Comparison of ENCODE assay signal across 9 cellular contexts in genomic region chr11:86869966-86870570, GRCh38.
A peak's percentile ranks its signal among the peaks of the same experiment; 100 is the strongest.
DNase-seq lines count a peak whose midpoint lies in the region; ATAC-seq, FAIRE-seq and TF ChIP-seq lines count a peak whose summit lies in the region.
"Had no signal": no experiment of that assay in that cellular context is flagged by ENCODE, and none has a peak within 500 bp of the region (broad histone marks: within the 10 kb centered on the region; RNA-seq: fewer than 3 reads in every experiment).

No MANE protein-coding gene starts in this region.

- H3K4me3 Mint-ChIP-seq in activated CD8-positive, alpha-beta T cell treated with anti-CD3 and anti-CD28 coated beads, Interleukin-2, amount 10 ng/mL, durations not matched to agents 7 days and 5 days: no peak overlapping the region
- no peak overlapping the region for H3K4me3 Mint-ChIP-seq in natural killer cell
- H3K4me3 Mint-ChIP-seq: stimulated activated naive CD8-positive, alpha-beta T cell treated with anti-CD3 and anti-CD28 coated beads, Interleukin-15, Interleukin-2, amounts not matched to agents 100 ng/mL and 50 ng/mL, for 24 hours had no signal

- ATAC-seq in HG02973 (IDR thresholded peaks at IDR 0.05; ENCODE audit: unreplicated experiment) (peak; percentile 87), natural killer cell (peak; percentile 68 to 84 (median 72))
- ATAC-seq in activated CD8-positive, alpha-beta T cell treated with anti-CD3 and anti-CD28 coated beads, Interleukin-2, amount 10 ng/mL, durations not matched to agents 7 days and 5 days: peak; percentile 69

- H3K27me3 Mint-ChIP-seq in activated CD8-positive, alpha-beta T cell treated with anti-CD3 and anti-CD28 coated beads, Interleukin-2, amount 10 ng/mL, durations not matched to agents 7 days and 5 days (ENCODE audit: low read depth): peaks cover 6% of the 10 kb centered on the region
- H3K27me3 Mint-ChIP-seq in natural killer cell (ENCODE audit: low read depth in 2 of 2): no peaks in the 10 kb centered on the region

- no peak overlapping the region for H3K4me3 ChIP-seq in A673 (ENCODE audit: low read depth, low read length, poor library complexity, severe bottlenecking)
- no peak overlapping the region for H3K4me3 ChIP-seq in esophagus squamous epithelium
- no peak overlapping the region for H3K4me3 ChIP-seq in suprapubic skin

- TF ChIP-seq CTCF in A673 (conservative IDR thresholded peaks at IDR 0.05; ENCODE audit: low read depth, low read length): peak; percentile 95
- TF ChIP-seq CTCF in esophagus squamous epithelium (IDR thresholded peaks at IDR 0.05): peak; percentile 33 to 77 (median 62)
- TF ChIP-seq CTCF in natural killer cell (IDR thresholded peaks at IDR 0.05): peak; percentile 75
- TF ChIP-seq CTCF in suprapubic skin (IDR thresholded peaks at IDR 0.05): peak; percentile 56 to 75

- H3K9me3 Mint-ChIP-seq in activated CD8-positive, alpha-beta T cell treated with anti-CD3 and anti-CD28 coated beads, Interleukin-2, amount 10 ng/mL, durations not matched to agents 7 days and 5 days (ENCODE audit: insufficient read depth): no peaks in the 10 kb centered on the region
- no peaks in the 10 kb centered on the region for H3K9me3 Mint-ChIP-seq in natural killer cell
- H3K9me3 Mint-ChIP-seq: stimulated activated naive CD8-positive, alpha-beta T cell treated with anti-CD3 and anti-CD28 coated beads, Interleukin-15, Interleukin-2, amounts not matched to agents 100 ng/mL and 50 ng/mL, for 24 hours had no signal

- H3K4me1 ChIP-seq in A673 (ENCODE audit: insufficient read depth, low read length, poor library complexity, severe bottlenecking) (peaks cover 23% of the 10 kb centered on the region), esophagus squamous epithelium (no peaks in the 10 kb centered on the region), suprapubic skin (no peaks in the 10 kb centered on the region)

- TF ChIP-seq EP300 in suprapubic skin (IDR thresholded peaks at IDR 0.05): no peak

- H3K9me3 ChIP-seq in A673 (ENCODE audit: low read depth, low read length, poor library complexity, severe bottlenecking): no peaks in the 10 kb centered on the region
- no peaks in the 10 kb centered on the region for H3K9me3 ChIP-seq in esophagus squamous epithelium
- H3K9me3 ChIP-seq in suprapubic skin: no peaks in the 10 kb centered on the region

- CTCF ChIA-PET in A673 (lab: Charles Lee): interaction anchor here (0.5 to 2.3 kb wide), 9 partner anchors 47 to 551 kb away, joined by 3 to 11 read pairs (median 3); no protein-coding TSS in a partner anchor
- CTCF ChIA-PET in activated CD8-positive, alpha-beta T cell treated with anti-CD3 and anti-CD28 coated beads, Interleukin-2, amount 10 ng/mL, durations not matched to agents 7 days and 5 days (lab: Charles Lee): interaction anchor here (0.7 to 1.6 kb wide), 9 partner anchors 32 to 554 kb away, joined by 3 to 7 read pairs (median 3); no protein-coding TSS in a partner anchor

- H3K36me3 Mint-ChIP-seq in activated CD8-positive, alpha-beta T cell treated with anti-CD3 and anti-CD28 coated beads, Interleukin-2, amount 10 ng/mL, durations not matched to agents 7 days and 5 days (ENCODE audit: low read depth): no peaks in the 10 kb centered on the region
- no peaks in the 10 kb centered on the region for H3K36me3 Mint-ChIP-seq in natural killer cell

- H3K36me3 ChIP-seq in A673 (ENCODE audit: insufficient read depth, low read length, poor library complexity, severe bottlenecking) (no peaks in the 10 kb centered on the region), esophagus squamous epithelium (no peaks in the 10 kb centered on the region), suprapubic skin (no peaks in the 10 kb centered on the region)

- H3K27ac ChIP-seq in A673 (ENCODE audit: low read depth, low read length, poor library complexity, severe bottlenecking) (no peak overlapping the region), esophagus squamous epithelium (no peak overlapping the region), suprapubic skin (no peak overlapping the region)

- intact Hi-C loops in A673 (cut with micrococcal nuclease; ENCODE audit: unreplicated experiment) (loop anchor here (1.0 to 5.0 kb wide), 4 partner anchors 49 to 551 kb away; no protein-coding TSS in a partner anchor), esophagus squamous epithelium (cut with DNase I) (loop anchor here (5.0 to 10.0 kb wide), 2 partner anchors 47 to 425 kb away; no protein-coding TSS in a partner anchor), natural killer cell (cut with micrococcal nuclease) (loop anchor here (1.0 to 5.0 kb wide), 3 partner anchors 49 to 547 kb away; no protein-coding TSS in a partner anchor)

- no TSS peak for BruUV-seq in A673 (replicated peaks; lab: Mats Ljungman, UMichigan)

- H3K4me1 Mint-ChIP-seq in activated CD8-positive, alpha-beta T cell treated with anti-CD3 and anti-CD28 coated beads, Interleukin-2, amount 10 ng/mL, durations not matched to agents 7 days and 5 days (ENCODE audit: low read depth): no peaks in the 10 kb centered on the region
- no peaks in the 10 kb centered on the region for H3K4me1 Mint-ChIP-seq in natural killer cell

- POLR2A ChIA-PET in A673 (lab: Charles Lee; ENCODE audit: low non-redundant PET): interaction anchor here (0.6 kb wide), 1 partner anchor 38 kb away, joined by 3 read pairs; no protein-coding TSS in a partner anchor
- POLR2A ChIA-PET in activated CD8-positive, alpha-beta T cell treated with anti-CD3 and anti-CD28 coated beads, Interleukin-2, amount 10 ng/mL, durations not matched to agents 7 days and 5 days (lab: Charles Lee): no interaction called here

- no peaks in the 10 kb centered on the region for H3K27me3 ChIP-seq in A673 (replicated peaks; ENCODE audit: insufficient read depth, low read depth, low read length, poor library complexity)
- no peaks in the 10 kb centered on the region for H3K27me3 ChIP-seq in esophagus squamous epithelium
- H3K27me3 ChIP-seq in suprapubic skin: no peaks in the 10 kb centered on the region

- WGBS in esophagus squamous epithelium, 2 donors: 35% methylated on average over 6 of the region's 6 CpGs
- WGBS in suprapubic skin: 38% methylated on average over 6 of the region's 6 CpGs

- DNase-seq in A673 (ENCODE audit: low spot score): peak; percentile 87
- peak; percentile 26 for DNase-seq in GM12891 (ENCODE audit: insufficient read length, low spot score)
- DNase-seq in NCI-H2227 (lab: John Stamatoyannopoulos, UW; ENCODE audit: unreplicated experiment): peak; percentile 67
- peak; percentile 62 for DNase-seq in activated CD8-positive, alpha-beta T cell treated with anti-CD3 and anti-CD28 coated beads, Interleukin-2, amount 10 ng/mL, durations not matched to agents 7 days and 5 days
- DNase-seq in esophagus squamous epithelium (lab: John Stamatoyannopoulos, UW): no peak
- peak; percentile 22 for DNase-seq in natural killer cell
- peak in 1 of 2 donors; percentile 72 for DNase-seq in suprapubic skin (ENCODE audit: low spot score in 2 of 2)

- FAIRE-seq in GM12891 (lab: Jason Lieb, UNC): peak; percentile 13

- no peak overlapping the region for H3K27ac Mint-ChIP-seq in activated CD8-positive, alpha-beta T cell treated with anti-CD3 and anti-CD28 coated beads, Interleukin-2, amount 10 ng/mL, durations not matched to agents 7 days and 5 days
- H3K27ac Mint-ChIP-seq in natural killer cell: no peak overlapping the region
- H3K27ac Mint-ChIP-seq: stimulated activated naive CD8-positive, alpha-beta T cell treated with anti-CD3 and anti-CD28 coated beads, Interleukin-15, Interleukin-2, amounts not matched to agents 100 ng/mL and 50 ng/mL, for 24 hours had no signal

- TF ChIP-seq POLR2A in GM12891 (IDR thresholded peaks at IDR 0.05; ENCODE audit: low read depth, low read length) (no peak), esophagus squamous epithelium (IDR thresholded peaks at IDR 0.05) (no peak), suprapubic skin (IDR thresholded peaks at IDR 0.05) (no peak)

TF ChIP-seq in GM12891, 5 proteins besides CTCF, POLR2A, EP300 and RAD21:
- TF ChIP-seq PAX5 (IDR thresholded peaks at IDR 0.05; ENCODE audit: insufficient read depth, low read length, severe bottlenecking): no peak
TF ChIP-seq in GM12891: peak in this region for 0.
